Comparison of ENCODE assay signal across 9 cellular contexts in genomic region chr12:75437564-75437963, GRCh38. TPM values are rescaled to one million over a fixed set of nuclear protein-coding genes. Genes with fewer than 3 reads are reported as not detected.
A peak's percentile ranks its signal among the peaks of the same experiment; 100 is the strongest.
DNase-seq lines count a peak whose midpoint lies in the region; ATAC-seq and TF ChIP-seq lines count a peak whose summit lies in the region.
"Had no signal": no experiment of that assay in that cellular context is flagged by ENCODE, and none has a peak within 500 bp of the region (broad histone marks: within the 10 kb centered on the region; RNA-seq: fewer than 3 reads in every experiment).

No MANE protein-coding gene starts in this region.

- H3K23ac ChIP-seq in trophoblast cell (ENCODE audit: low read length) = no peak overlapping the region
- H3K23ac ChIP-seq in neuronal stem cell (ENCODE audit: low read depth, low read length, poor library complexity) = no peak overlapping the region

- in situ Hi-C loops in brain microvascular endothelial cell (cut with HindIII; ENCODE audit: low pct_ligation_motif_present, low sequenced_read_pairs) = no loop called here

- H3K27me3 ChIP-seq in brain microvascular endothelial cell (replicated peaks) (no peaks in the 10 kb centered on the region), trophoblast cell (ENCODE audit: insufficient read depth, low read length) (no peaks in the 10 kb centered on the region), neuronal stem cell (ENCODE audit: control insufficient read depth in 3 of 3, insufficient read depth in 3 of 3, low read depth in 1 of 3, low read length in 3 of 3) (no peaks in the 10 kb centered on the region), hepatocyte (no peaks in the 10 kb centered on the region)

- no peak overlapping the region for H2BK15ac ChIP-seq in neuronal stem cell (ENCODE audit: low read length)

- no CpG with 5 or more reads among the region's 2 CpGs for WGBS in trophoblast cell (ENCODE audit: extremely low coverage, insufficient coverage, insufficient read length)
- no CpG with 5 or more reads among the region's 2 CpGs for WGBS in neuronal stem cell (ENCODE audit: extremely low coverage in 2 of 2, insufficient read length in 2 of 2, insufficient replicate concordance in 1 of 2), 2 donors
- 68% methylated on average over 2 of the region's 2 CpGs for WGBS in hepatocyte (ENCODE audit: low lambda C conversion rate, missing lambda C conversion rate)

- no peak overlapping the region for H3K4ac ChIP-seq in trophoblast cell (ENCODE audit: low read depth, low read length)
- no peak overlapping the region for H3K4ac ChIP-seq in neuronal stem cell (ENCODE audit: low read length)

- H3K18ac ChIP-seq in trophoblast cell (ENCODE audit: low read length) (no peak overlapping the region), neuronal stem cell (ENCODE audit: low read length) (no peak overlapping the region)

- H2BK12ac ChIP-seq in trophoblast cell (ENCODE audit: low read length) = no peak overlapping the region
- no peak overlapping the region for H2BK12ac ChIP-seq in neuronal stem cell (ENCODE audit: low read length)

- H3K27ac ChIP-seq in brain microvascular endothelial cell (no peak overlapping the region), trophoblast cell (ENCODE audit: low read depth, low read length) (no peak overlapping the region), neuronal stem cell (replicated peaks; ENCODE audit: low read length) (no peak overlapping the region), hepatocyte (no peak overlapping the region)

- ATAC-seq in HG03469 (IDR thresholded peaks at IDR 0.05; ENCODE audit: unreplicated experiment) = peak; percentile 71

- H3K79me2 ChIP-seq in trophoblast cell (ENCODE audit: control insufficient read depth, insufficient read depth, low read length, poor library complexity) = no peaks in the 10 kb centered on the region
- no peaks in the 10 kb centered on the region for H3K79me2 ChIP-seq in hepatocyte

- H3K9ac ChIP-seq in trophoblast cell (ENCODE audit: low read length) (no peak overlapping the region), neuronal stem cell (ENCODE audit: low read depth, low read length, poor library complexity) (no peak overlapping the region)

- H3K4me3 ChIP-seq in brain microvascular endothelial cell (ENCODE audit: low read depth, low read length) = no peak overlapping the region
- no peak overlapping the region for H3K4me3 ChIP-seq in trophoblast cell (ENCODE audit: low read depth, low read length)
- H3K4me3 ChIP-seq in neuronal stem cell (ENCODE audit: low read length in 2 of 2) = no peak overlapping the region
- no peak overlapping the region for H3K4me3 ChIP-seq in hepatocyte

- H2BK5ac ChIP-seq in trophoblast cell (ENCODE audit: low read depth, low read length, poor library complexity) = no peak overlapping the region
- H2BK5ac ChIP-seq in neuronal stem cell (ENCODE audit: low read length) = no peak overlapping the region

- no peak overlapping the region for H2AK5ac ChIP-seq in trophoblast cell (ENCODE audit: low read length)
- H2AK5ac ChIP-seq in neuronal stem cell (ENCODE audit: low read depth, low read length) = no peak overlapping the region

- H4K8ac ChIP-seq in trophoblast cell (ENCODE audit: low read depth, low read length) (peak overlapping the region; percentile 22), neuronal stem cell (ENCODE audit: low read depth, low read length) (no peak overlapping the region)

- H3K36me3 ChIP-seq in brain microvascular endothelial cell (replicated peaks) (no peaks in the 10 kb centered on the region), trophoblast cell (ENCODE audit: control insufficient read depth in 1 of 2, insufficient read depth in 2 of 2, low read length in 2 of 2) (no peaks in the 10 kb centered on the region), neuronal stem cell (replicated peaks in 1 of 2; ENCODE audit: control insufficient read depth in 2 of 2, insufficient read depth in 2 of 2, low read length in 2 of 2) (no peaks in the 10 kb centered on the region), hepatocyte (replicated peaks; ENCODE audit: insufficient read depth, low read depth) (no peaks in the 10 kb centered on the region)

- H3K79me1 ChIP-seq in trophoblast cell (ENCODE audit: low read length) (peaks cover 2% of the 10 kb centered on the region), neuronal stem cell (ENCODE audit: low read depth, low read length) (no peaks in the 10 kb centered on the region)

- no peaks in the 10 kb centered on the region for H3K9me2 ChIP-seq in hepatocyte (replicated peaks; ENCODE audit: insufficient read depth)

- peaks cover 4 to 8% of the 10 kb centered on the region in 2 experiments for H3K4me1 ChIP-seq in trophoblast cell (ENCODE audit: control insufficient read depth in 1 of 2, insufficient read depth in 2 of 2, low read length in 2 of 2)
- H3K4me1 ChIP-seq in neuronal stem cell (ENCODE audit: control insufficient read depth in 2 of 2, insufficient read depth in 1 of 2, low read depth in 1 of 2, low read length in 2 of 2) = no peaks in the 10 kb centered on the region
- H3K4me1 ChIP-seq in hepatocyte (ENCODE audit: insufficient read depth) = peaks cover 2% of the 10 kb centered on the region

- TF ChIP-seq CTCF in brain microvascular endothelial cell (IDR thresholded peaks at IDR 0.05; ENCODE audit: low read depth, low read length, missing control alignments) = peak; percentile 72
- TF ChIP-seq CTCF in hepatocyte (IDR thresholded peaks at IDR 0.05; ENCODE audit: poor library complexity) = no peak

- H2BK120ac ChIP-seq in trophoblast cell (ENCODE audit: insufficient read depth, low read length, poor library complexity) (no peak overlapping the region), neuronal stem cell (ENCODE audit: low read depth, low read length) (no peak overlapping the region)

- no peak overlapping the region for H4K12ac ChIP-seq in trophoblast cell (ENCODE audit: low read depth, low read length)

- DNase-seq in DMS53 (lab: John Stamatoyannopoulos, UW) (peak; percentile 17), DMS53 treated with DMSO at 0.1 percent for 48 hours (lab: John Stamatoyannopoulos, UW; ENCODE audit: unreplicated experiment) (no peak), brain microvascular endothelial cell (peak; percentile 57), trophoblast cell (peak; percentile 36 to 76), neuronal stem cell (ENCODE audit: low spot score) (no peak), hepatocyte (ENCODE audit: low spot score) (no peak)
- DNase-seq in stimulated activated CD4-positive, alpha-beta T cell treated with anti-CD3 and anti-CD28 coated beads, Interleukin-1b, Interleukin-23, amount 100 ng/mL, for 48 hours = no peak
- DNase-seq: 8988T had no signal

- H4K20me1 ChIP-seq in hepatocyte (ENCODE audit: insufficient read depth, poor library complexity, severe bottlenecking) = no peaks in the 10 kb centered on the region

- H2AFZ ChIP-seq in trophoblast cell (ENCODE audit: insufficient read depth, low read length, poor library complexity) = no peak overlapping the region
- H2AFZ ChIP-seq in neuronal stem cell (ENCODE audit: low read length) = no peak overlapping the region
- no peak overlapping the region for H2AFZ ChIP-seq in hepatocyte

- H3K14ac ChIP-seq in trophoblast cell (ENCODE audit: low read length) (no peak overlapping the region), neuronal stem cell (ENCODE audit: low read length) (no peak overlapping the region)

- H3K4me2 ChIP-seq in trophoblast cell (ENCODE audit: low read length) = no peak overlapping the region
- no peak overlapping the region for H3K4me2 ChIP-seq in neuronal stem cell (ENCODE audit: insufficient read depth, low read length, poor library complexity, severe bottlenecking)
- no peak overlapping the region for H3K4me2 ChIP-seq in hepatocyte

- no peak overlapping the region for H4K91ac ChIP-seq in trophoblast cell (ENCODE audit: low read depth, low read length)
- H4K91ac ChIP-seq in neuronal stem cell (ENCODE audit: low read depth, low read length, poor library complexity) = no peak overlapping the region

- peaks cover 2% of the 10 kb centered on the region for H3K9me3 ChIP-seq in trophoblast cell (ENCODE audit: insufficient read depth, low read depth, low read length)
- H3K9me3 ChIP-seq in neuronal stem cell (replicated peaks in 1 of 2; ENCODE audit: control insufficient read depth in 2 of 2, insufficient read depth in 1 of 2, low read depth in 1 of 2, low read length in 2 of 2) = peaks cover 0 to 4% of the 10 kb centered on the region in 2 donors
- no peaks in the 10 kb centered on the region for H3K9me3 ChIP-seq in hepatocyte (ENCODE audit: low read depth)

RNA-seq across cellular contexts. Expression of gene GLIPR1, which starts 43.0 kb away (rescaled TPM):
- 19.6 and 20.8 TPM in 2 replicates for polyA plus RNA-seq in trophoblast cell (2013)
- polyA plus RNA-seq in neuronal stem cell (2013, experiment 1 of 2) = 0.24 TPM
- 0.21 TPM for polyA plus RNA-seq in neuronal stem cell (2013, experiment 2 of 2)
- total RNA-seq in hepatocyte = 6.9 and 9.6 TPM in 2 replicates
- 20.0 and 24.5 TPM in 2 replicates for polyA plus RNA-seq in hepatocyte

RNA-seq across cellular contexts. Expression of gene GLIPR1L2, which starts 46.7 kb away (rescaled TPM):
- 0.24 and 0.31 TPM in 2 replicates for polyA plus RNA-seq in trophoblast cell (2013)
- 0.57 TPM for polyA plus RNA-seq in neuronal stem cell (2013, experiment 1 of 2)
- 0.57 TPM for polyA plus RNA-seq in neuronal stem cell (2013, experiment 2 of 2)
- 1.1 TPM in 1 of 2 replicates, not detected in the other for total RNA-seq in hepatocyte
- polyA plus RNA-seq in hepatocyte = 0.86 and 0.92 TPM in 2 replicates

Comparison
In these comparisons a context has a peak if more than half of its experiments do, and no peak if none do; other contexts are left out.
1. DNase-seq: peak in DMS53 (single experiment), brain microvascular endothelial cell (single experiment) and trophoblast cell (2 of 2); none in DMS53 treated with DMSO at 0.1 percent for 48 hours (single experiment), stimulated activated CD4-positive, alpha-beta T cell treated with anti-CD3 and anti-CD28 coated beads, Interleukin-1b, Interleukin-23, amount 100 ng/mL, for 48 hours (single experiment), neuronal stem cell (single experiment) and hepatocyte (single experiment).